ENCODE assay signal across 34 cellular contexts in genomic region chr6:93266418-93266817, GRCh38.
"Had no signal": no experiment of that assay in that cellular context is flagged by ENCODE, and none has a peak within 500 bp of the region (broad histone marks: within the 10 kb centered on the region; RNA-seq: fewer than 3 reads in every experiment).

No MANE protein-coding gene starts in this region.

- H3K9me3 Mint-ChIP-seq: activated B cell treated with CpG ODN at 0.5 μM for 24 hours; activated CD4-positive, alpha-beta memory T cell treated with anti-CD3 and anti-CD28 coated beads for 36 hours; activated CD4-positive, alpha-beta T cell treated with anti-CD3 and anti-CD28 coated beads, Interleukin-2, amount 10 ng/mL, durations not matched to agents 24 days and 14 days; activated CD8-positive, alpha-beta T cell treated with anti-CD3 and anti-CD28 coated beads for 36 hours; activated naive CD4-positive, alpha-beta T cell treated with anti-CD3 and anti-CD28 coated beads for 36 hours; activated naive CD4-positive, alpha-beta T cell treated with anti-CD3 and anti-CD28 coated beads, Interleukin-2, amount 50 U/mL, for 72 hours; activated naive CD8-positive, alpha-beta T cell treated with anti-CD3 and anti-CD28 coated beads for 36 hours; activated T-cell treated with anti-CD3 and anti-CD28 coated beads, Interleukin-2, amount 50 U/mL, for 4 hours; activated T-cell treated with anti-CD3 and anti-CD28 coated beads, Interleukin-2, amount 50 U/mL, for 72 hours; activated T-helper 1 cell treated with anti-CD3 and anti-CD28 coated beads, Interleukin-12 subunit alpha, Interleukin-12 subunit beta, Interleukin-2, Interleukin-4 antibody, amounts not matched to agents 30 ng/mL and 10 ng/mL and 1 ng/mL, durations not matched to agents 14 hours and 24 hours and 36 hours; activated T-helper 17 cell treated with anti-CD3 and anti-CD28 coated beads, Interleukin-2, amount 50 U/mL, for 72 hours; T-helper 1 cell treated with Interleukin-12 subunit alpha and Interleukin-12 subunit beta and Interleukin-4 antibody, amounts not matched to agents 30 μg/mL and 1 μg/mL, for 36 hours; T-helper 2 cell treated with Interferon-gamma antibody and Interleukin-4, amounts not matched to agents 5 μg/mL and 100 μg/mL, for 36 hours had no signal

- H3K27me3 Mint-ChIP-seq: activated B cell treated with CpG ODN at 0.5 μM for 24 hours; activated CD4-positive, alpha-beta memory T cell treated with anti-CD3 and anti-CD28 coated beads for 36 hours; activated CD4-positive, alpha-beta T cell treated with anti-CD3 and anti-CD28 coated beads, Interleukin-2, amount 10 ng/mL, durations not matched to agents 24 days and 14 days; activated CD8-positive, alpha-beta T cell treated with anti-CD3 and anti-CD28 coated beads for 36 hours; activated naive CD8-positive, alpha-beta T cell treated with anti-CD3 and anti-CD28 coated beads for 36 hours; activated T-helper 17 cell treated with anti-CD3 and anti-CD28 coated beads, Interleukin-2, amount 50 U/mL, for 72 hours had no signal

- H3K9me3 ChIP-seq: adrenal gland, body of pancreas, breast epithelium had no signal

- H3K4me3 ChIP-seq: adrenal gland, body of pancreas, breast epithelium had no signal

- H3K36me3 Mint-ChIP-seq: activated CD4-positive, alpha-beta memory T cell treated with anti-CD3 and anti-CD28 coated beads for 36 hours; activated naive CD4-positive, alpha-beta T cell treated with anti-CD3 and anti-CD28 coated beads, Interleukin-2, amount 50 U/mL, for 72 hours; activated naive CD8-positive, alpha-beta T cell treated with anti-CD3 and anti-CD28 coated beads for 36 hours had no signal

- H3K27me3 ChIP-seq: adrenal gland, body of pancreas, brain microvascular endothelial cell, breast epithelium had no signal

- H3K4me1 Mint-ChIP-seq: activated B cell treated with CpG ODN at 0.5 μM for 24 hours; activated CD4-positive, alpha-beta T cell treated with anti-CD3 and anti-CD28 coated beads, Interleukin-2, amount 10 ng/mL, durations not matched to agents 24 days and 14 days; activated naive CD8-positive, alpha-beta T cell treated with anti-CD3 and anti-CD28 coated beads for 36 hours; activated T-helper 17 cell treated with anti-CD3 and anti-CD28 coated beads, Interleukin-2, amount 50 U/mL, for 72 hours had no signal

- ATAC-seq: activated CD8-positive, alpha-beta T cell treated with anti-CD3 and anti-CD28 coated beads for 36 hours; activated naive CD4-positive, alpha-beta T cell treated with anti-CD3 and anti-CD28 coated beads, Interleukin-2, amount 50 U/mL, for 72 hours; activated T-cell treated with anti-CD3 and anti-CD28 coated beads, Interleukin-2, amount 50 U/mL, for 4 hours; activated T-cell treated with anti-CD3 and anti-CD28 coated beads, Interleukin-2, amount 50 U/mL, for 72 hours; activated T-helper 17 cell treated with anti-CD3 and anti-CD28 coated beads, Interleukin-2, amount 50 U/mL, for 72 hours; body of pancreas had no signal

- H3K36me3 ChIP-seq: adrenal gland, brain microvascular endothelial cell, breast epithelium had no signal

- H3K4me1 ChIP-seq: adrenal gland, body of pancreas, breast epithelium had no signal

- DNase-seq: activated B cell treated with CpG ODN at 0.5 μM for 24 hours; activated CD4-positive, alpha-beta memory T cell treated with anti-CD3 and anti-CD28 coated beads for 36 hours; activated CD4-positive, alpha-beta T cell treated with anti-CD3 and anti-CD28 coated beads for 4 hours; activated CD4-positive, alpha-beta T cell treated with anti-CD3 and anti-CD28 coated beads, Interleukin-2, amount 10 ng/mL, durations not matched to agents 24 days and 14 days; activated CD4-positive, alpha-beta T cell treated with anti-CD3 and anti-CD28 coated beads, Interleukin-2, amount 50 U/mL, for 1 hour; activated CD4-positive, alpha-beta T cell treated with anti-CD3 and anti-CD28 coated beads, Interleukin-2, amount 50 U/mL, for 4 hours; activated CD4-positive, CD25-positive, alpha-beta regulatory T cell treated with anti-CD3 and anti-CD28 coated beads, Interleukin-2, amount 50 U/mL, for 72 hours; activated CD8-positive, alpha-beta memory T cell treated with anti-CD3 and anti-CD28 coated beads, Interleukin-2, amount 50 U/mL, for 4 hours; activated CD8-positive, alpha-beta T cell treated with anti-CD3 and anti-CD28 coated beads for 36 hours; activated effector memory CD4-positive, alpha-beta T cell treated with anti-CD3 and anti-CD28 coated beads, Interleukin-2, amount 50 U/mL, for 16 hours; activated gamma-delta T cell treated with Interleukin-2 at 50 U/mL for 16 hours; activated naive CD4-positive, alpha-beta T cell; activated naive CD4-positive, alpha-beta T cell treated with anti-CD3 and anti-CD28 coated beads for 36 hours; activated naive CD4-positive, alpha-beta T cell treated with anti-CD3 and anti-CD28 coated beads, Interleukin-2, amount 50 U/mL, for 16 hours; activated naive CD8-positive, alpha-beta T cell treated with anti-CD3 and anti-CD28 coated beads for 36 hours; activated T-cell treated with anti-CD3 and anti-CD28 coated beads for 4 hours; activated T-cell treated with anti-CD3 and anti-CD28 coated beads, Interleukin-2, amount 50 U/mL, for 1 hour; activated T-cell treated with anti-CD3 and anti-CD28 coated beads, Interleukin-2, amount 50 U/mL, for 4 hours; activated T-cell treated with anti-CD3 and anti-CD28 coated beads, Interleukin-2, amount 50 U/mL, for 72 hours; adrenal gland; amniotic stem cell; aorta; body of pancreas; brain microvascular endothelial cell; central memory CD4-positive, alpha-beta T cell; T-helper 2 cell; T-helper 9 cell had no signal

- H3K4me3 Mint-ChIP-seq: activated B cell treated with CpG ODN at 0.5 μM for 24 hours; activated CD4-positive, alpha-beta memory T cell treated with anti-CD3 and anti-CD28 coated beads for 36 hours; activated CD4-positive, alpha-beta T cell treated with anti-CD3 and anti-CD28 coated beads, Interleukin-2, amount 10 ng/mL, durations not matched to agents 24 days and 14 days; activated CD8-positive, alpha-beta T cell treated with anti-CD3 and anti-CD28 coated beads for 36 hours; activated naive CD4-positive, alpha-beta T cell treated with anti-CD3 and anti-CD28 coated beads for 36 hours; activated naive CD8-positive, alpha-beta T cell treated with anti-CD3 and anti-CD28 coated beads for 36 hours; activated T-cell treated with anti-CD3 and anti-CD28 coated beads, Interleukin-2, amount 50 U/mL, for 4 hours; activated T-cell treated with anti-CD3 and anti-CD28 coated beads, Interleukin-2, amount 50 U/mL, for 72 hours; activated T-helper 1 cell treated with anti-CD3 and anti-CD28 coated beads, Interleukin-12 subunit alpha, Interleukin-12 subunit beta, Interleukin-2, Interleukin-4 antibody, amounts not matched to agents 30 ng/mL and 10 ng/mL and 1 ng/mL, durations not matched to agents 14 hours and 24 hours and 36 hours; activated T-helper 17 cell treated with anti-CD3 and anti-CD28 coated beads, Interleukin-2, amount 50 U/mL, for 72 hours; T-helper 1 cell treated with Interleukin-12 subunit alpha and Interleukin-12 subunit beta and Interleukin-4 antibody, amounts not matched to agents 30 μg/mL and 1 μg/mL, for 36 hours; T-helper 2 cell treated with Interferon-gamma antibody and Interleukin-4, amounts not matched to agents 5 μg/mL and 100 μg/mL, for 36 hours had no signal

- H3K27ac ChIP-seq: adrenal gland, body of pancreas, brain microvascular endothelial cell, breast epithelium, VCaP had no signal

- H3K27ac Mint-ChIP-seq: activated B cell treated with CpG ODN at 0.5 μM for 24 hours; activated CD4-positive, alpha-beta memory T cell treated with anti-CD3 and anti-CD28 coated beads for 36 hours; activated CD4-positive, alpha-beta T cell treated with anti-CD3 and anti-CD28 coated beads, Interleukin-2, amount 10 ng/mL, durations not matched to agents 24 days and 14 days; activated CD8-positive, alpha-beta T cell treated with anti-CD3 and anti-CD28 coated beads for 36 hours; activated naive CD4-positive, alpha-beta T cell treated with anti-CD3 and anti-CD28 coated beads for 36 hours; activated naive CD4-positive, alpha-beta T cell treated with anti-CD3 and anti-CD28 coated beads, Interleukin-2, amount 50 U/mL, for 72 hours; activated naive CD8-positive, alpha-beta T cell treated with anti-CD3 and anti-CD28 coated beads for 36 hours; activated T-cell treated with anti-CD3 and anti-CD28 coated beads, Interleukin-2, amount 50 U/mL, for 72 hours; activated T-helper 1 cell treated with anti-CD3 and anti-CD28 coated beads, Interleukin-12 subunit alpha, Interleukin-12 subunit beta, Interleukin-2, Interleukin-4 antibody, amounts not matched to agents 30 ng/mL and 10 ng/mL and 1 ng/mL, durations not matched to agents 14 hours and 24 hours and 36 hours; activated T-helper 17 cell treated with anti-CD3 and anti-CD28 coated beads, Interleukin-2, amount 50 U/mL, for 72 hours; T-helper 1 cell treated with Interleukin-12 subunit alpha and Interleukin-12 subunit beta and Interleukin-4 antibody, amounts not matched to agents 30 μg/mL and 1 μg/mL, for 36 hours; T-helper 2 cell treated with Interferon-gamma antibody and Interleukin-4, amounts not matched to agents 5 μg/mL and 100 μg/mL, for 36 hours had no signal
